ENCODE assay signal across 8 cellular contexts in genomic region chr1:25503551-25504426, GRCh38. TPM values are rescaled to one million over a fixed set of nuclear protein-coding genes. Genes with fewer than 3 reads are reported as not detected.
DNase-seq lines count a peak whose midpoint lies in the region; ATAC-seq and TF ChIP-seq lines count a peak whose summit lies in the region.

No MANE protein-coding gene starts in this region.

- no peaks in the 10 kb centered on the region for H3K36me3 ChIP-seq in HCT116 (ENCODE audit: control insufficient read depth in 1 of 2, insufficient read depth in 2 of 2, low read length in 2 of 2)

- H3K9me3 ChIP-seq in HCT116 (ENCODE audit: control insufficient read depth in 1 of 2, insufficient read depth in 1 of 2, low read depth in 1 of 2, low read length in 2 of 2) (no peaks in the 10 kb centered on the region), T-helper 17 cell (ENCODE audit: control insufficient read depth, low read length, poor library complexity, severe bottlenecking) (no peaks in the 10 kb centered on the region)

- ATAC-seq in HCT116 (peak; percentile 98), T-helper 17 cell (peak; percentile 95), left lobe of liver (peak; percentile 97), GM21825 (IDR thresholded peaks at IDR 0.05; ENCODE audit: unreplicated experiment) (no peak)

- H4K20me1 ChIP-seq in HCT116 (ENCODE audit: insufficient read depth), result no peaks in the 10 kb centered on the region

- TF ChIP-seq POLR2A in HCT116 (IDR thresholded peaks at IDR 0.05; ENCODE audit: borderline replicate concordance, extremely low read depth, insufficient read depth, insufficient read length), result no peak

- H3K4me1 Mint-ChIP-seq in T-helper 17 cell, result peaks cover 15% of the 10 kb centered on the region

- no peak overlapping the region for H3K27ac ChIP-seq in HCT116 (ENCODE audit: low read depth, low read length)

- peak overlapping the region; percentile 17; the same call in 1 of the 2 replicates for H3K4me2 ChIP-seq in HCT116 (ENCODE audit: low read length)

- H3K27ac Mint-ChIP-seq in T-helper 17 cell, result peak overlapping the region; percentile 71

- BruUV-seq in HCT116 (replicated peaks; lab: Mats Ljungman, UMichigan), result no TSS peak

- no peaks in the 10 kb centered on the region for H3K9me2 ChIP-seq in HCT116 (ENCODE audit: insufficient read depth)

- no peaks in the 10 kb centered on the region for H3K36me3 Mint-ChIP-seq in T-helper 17 cell (ENCODE audit: low read depth)

- no peaks in the 10 kb centered on the region for H3K27me3 ChIP-seq in HCT116 (ENCODE audit: insufficient read depth, low read length)

- CTCF ChIA-PET in HCT116 (lab: Charles Lee), result interaction anchor here (0.9 to 1.8 kb wide), 10 partner anchors 10 to 307 kb away, joined by 3 to 12 read pairs (median 5); no protein-coding TSS in a partner anchor

- no peak overlapping the region for H3K4me3 Mint-ChIP-seq in T-helper 17 cell

- peak; percentile 10 to 13 for DNase-seq in AML-193 (lab: John Stamatoyannopoulos, UW)
- peak; percentile 39 for DNase-seq in HCT116 (ENCODE audit: low read depth, low spot score)
- DNase-seq in T-helper 17 cell, result peak; percentile 43 to 70 (median 48)
- DNase-seq in astrocyte of the hippocampus (ENCODE audit: low read depth, low spot score), result peak; percentile 38
- peak; percentile 68 for DNase-seq in left lobe of liver (ENCODE audit: low spot score)
- DNase-seq in stimulated activated CD8-positive, alpha-beta memory T cell treated with anti-CD3 and anti-CD28 coated beads, Interleukin-15, amount 100 ng/mL, for 48 hours (ENCODE audit: low read depth in 2 of 2), result peak; percentile 25 to 30
- DNase-seq in NCI-H2081 treated with DMSO at 0.1 percent for 48 hours (lab: John Stamatoyannopoulos, UW), result no peak

- TF ChIP-seq CTCF in HCT116 (IDR thresholded peaks at IDR 0.05 in 2 of 3, conservative IDR thresholded peaks at IDR 0.05 in 1 of 3; ENCODE audit: borderline replicate concordance in 1 of 3, insufficient read depth in 1 of 3, low read depth in 2 of 3, low read length in 2 of 3), result peak; percentile 77 to 89 (median 87)

- TF ChIP-seq RAD21 in HCT116 (IDR thresholded peaks at IDR 0.05; ENCODE audit: low read depth), result peak; percentile 93

- no peak overlapping the region for H3K4me3 ChIP-seq in HCT116 (replicated peaks in 1 of 2; ENCODE audit: low read depth in 1 of 2, low read length in 2 of 2)

- intact Hi-C loops in HCT116 (cut with micrococcal nuclease), result loop anchor here (1.0 to 5.0 kb wide), 3 partner anchors 17 to 307 kb away; no protein-coding TSS in a partner anchor

- peaks cover 10 to 18% of the 10 kb centered on the region in 2 experiments for H3K4me1 ChIP-seq in HCT116 (ENCODE audit: control insufficient read depth in 1 of 2, insufficient read depth in 2 of 2, low read length in 2 of 2)

- RAD21 ChIA-PET in HCT116 (lab: Charles Lee; ENCODE audit: low non-redundant PET in 1 of 2, low total read pairs in 2 of 2, uncharacterized antibody in 2 of 2, unreplicated experiment in 2 of 2), result interaction anchor here (1.0 kb wide), 2 partner anchors 294 to 307 kb away, joined by 3 read pairs; no protein-coding TSS in a partner anchor

- H2AFZ ChIP-seq in HCT116 (ENCODE audit: low read depth, low read length, poor library complexity, severe bottlenecking), result no peak overlapping the region

- H3K9ac ChIP-seq in HCT116 (ENCODE audit: low read length), result no peak overlapping the region

- H3K27me3 Mint-ChIP-seq in T-helper 17 cell, result no peaks in the 10 kb centered on the region

- no peaks in the 10 kb centered on the region for H3K79me2 ChIP-seq in HCT116 (ENCODE audit: insufficient read depth, low read length)

- POLR2A ChIA-PET in HCT116 (lab: Charles Lee), result no interaction called here

TF ChIP-seq in HCT116, 20 proteins besides CTCF, POLR2A, EP300 and RAD21:
- TF ChIP-seq EZH2phosphoT487 (IDR thresholded peaks at IDR 0.05; ENCODE audit: borderline replicate concordance), result no peak

RNA-seq across cellular contexts. Expression of gene LDLRAP1, which starts 39.6 kb away (rescaled TPM):
- total RNA-seq in HCT116 (2021; ENCODE audit: unreplicated experiment) (26.0 TPM), T-helper 17 cell (10 to 100 TPM; 90.3 to 96.6 TPM), left lobe of liver (23.4 TPM)
- 21.5 and 24.2 TPM in 2 replicates for polyA plus RNA-seq in HCT116 (2012)
